Comparison of ENCODE assay signal across 10 cellular contexts in the genomic region with DNA sequence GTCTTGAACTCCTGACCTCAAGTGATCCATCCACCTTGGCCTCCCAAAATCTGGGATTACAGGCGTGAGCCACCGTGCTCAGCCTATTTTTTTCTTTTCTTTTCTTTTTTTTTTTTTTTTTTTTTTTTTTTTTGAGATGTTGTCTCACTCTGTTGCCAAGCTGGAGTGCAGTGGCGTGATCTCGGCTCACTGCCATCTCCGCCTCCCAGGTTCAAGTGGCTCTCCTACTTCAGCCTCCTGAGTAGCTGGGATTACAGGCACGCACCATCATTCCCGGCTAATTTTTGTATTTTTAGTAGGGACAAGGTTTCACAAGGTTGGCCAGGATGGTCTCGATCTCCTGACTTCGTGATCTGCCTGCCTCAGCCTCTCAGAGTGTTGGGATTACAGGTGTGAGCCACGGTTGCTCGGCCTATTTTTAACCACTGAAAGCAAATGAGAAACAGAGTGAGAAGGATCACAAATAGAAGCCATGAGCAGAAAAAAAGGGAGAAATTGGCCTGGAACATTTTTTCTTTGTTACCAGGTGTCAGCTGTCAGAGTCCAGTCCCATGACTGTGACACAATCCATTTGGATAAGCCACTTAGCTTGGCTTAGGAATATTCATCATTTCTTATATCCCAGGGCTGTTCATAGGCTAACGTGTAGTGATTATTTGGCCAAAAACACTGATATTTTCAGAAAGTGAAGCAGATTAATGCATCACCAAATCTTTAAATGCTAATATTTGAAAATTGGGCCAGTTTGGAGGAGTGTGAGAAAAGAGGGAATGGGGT. TPM values are rescaled to one million over a fixed set of nuclear protein-coding genes. Genes with fewer than 3 reads are reported as not detected.
A peak's percentile ranks its signal among the peaks of the same experiment; 100 is the strongest.
DNase-seq lines count a peak whose midpoint lies in the region; ATAC-seq and TF ChIP-seq lines count a peak whose summit lies in the region.
"Had no signal": no experiment of that assay in that cellular context is flagged by ENCODE, and none has a peak within 500 bp of the region (broad histone marks: within the 10 kb centered on the region; RNA-seq: fewer than 3 reads in every experiment).

No MANE protein-coding gene starts in this region.

- ATAC-seq in Right ventricle myocardium inferior (peak; percentile 52), upper lobe of right lung (no peak), HG03354 (IDR thresholded peaks at IDR 0.05; ENCODE audit: poor library complexity, severe bottlenecking, unreplicated experiment) (no peak)

- TF ChIP-seq EP300 in suprapubic skin (IDR thresholded peaks at IDR 0.05): no peak

- H3K27me3 ChIP-seq in upper lobe of right lung (no peaks in the 10 kb centered on the region), suprapubic skin (no peaks in the 10 kb centered on the region)
- H3K27me3 ChIP-seq: brain microvascular endothelial cell had no signal

- H3K4me3 ChIP-seq in upper lobe of right lung (no peak overlapping the region), suprapubic skin (no peak overlapping the region)

- H3K27ac Mint-ChIP-seq in brain (peak overlapping the region; percentile 58 to 90 (median 74)), immature natural killer cell (peak overlapping the region in 4 of 6 donors; percentile 66 to 90 (median 75))

- H3K36me3 Mint-ChIP-seq in brain: no peaks in the 10 kb centered on the region
- H3K36me3 Mint-ChIP-seq in immature natural killer cell: no peaks in the 10 kb centered on the region

- DNase-seq in Right ventricle myocardium inferior (ENCODE audit: missing footprints) (no peak), cardiac septum (ENCODE audit: low spot score) (no peak), immature natural killer cell (no peak), upper lobe of right lung (no peak), GM13977 (ENCODE audit: low spot score) (no peak), suprapubic skin (ENCODE audit: low spot score in 2 of 2) (no peak)
- DNase-seq: activated CD4-positive, alpha-beta T cell treated with anti-CD3 and anti-CD28 coated beads for 1 hour had no signal

- no peak for TF ChIP-seq POLR2A in suprapubic skin (IDR thresholded peaks at IDR 0.05)

- H3K27ac ChIP-seq in upper lobe of right lung (peak overlapping the region; percentile 7), suprapubic skin (no peak overlapping the region)
- H3K27ac ChIP-seq: brain microvascular endothelial cell had no signal

- intact Hi-C loops in Right ventricle myocardium inferior (cut with DNase I): loop anchor here (2.0 to 10.0 kb wide), 4 partner anchors 152 to 428 kb away; a partner anchor contains a TSS
- intact Hi-C loops in cardiac septum (cut with DNase I): loop anchor here (2.0 to 10.0 kb wide), 2 partner anchors 272 to 368 kb away; a partner anchor contains a TSS
- intact Hi-C loops in upper lobe of right lung (cut with DNase I): loop anchor here (10.0 kb wide), 1 partner anchor 198 kb away; no protein-coding TSS in a partner anchor

- H3K4me3 Mint-ChIP-seq in brain (peak overlapping the region in 3 of 5 experiments; percentile 35 to 48 (median 45)), immature natural killer cell (no peak overlapping the region)

- H3K4me1 Mint-ChIP-seq in brain (peaks cover 34% of the 10 kb centered on the region), immature natural killer cell (peaks cover 44 to 45% of the 10 kb centered on the region in 2 donors)

- in situ Hi-C loops in GM13977 (cut with MboI; ENCODE audit: low pct_unique_long_range_greater_than_20kb, low sequenced_read_pairs, unreplicated experiment): loop anchor here (5.0 to 25.0 kb wide), 3 partner anchors 198 to 750 kb away; no protein-coding TSS in a partner anchor

- H3K9me3 ChIP-seq in upper lobe of right lung (no peaks in the 10 kb centered on the region), suprapubic skin (no peaks in the 10 kb centered on the region)

- WGBS in suprapubic skin: 89% methylated on average over 12 of the region's 12 CpGs

- TF ChIP-seq CTCF in brain (conservative IDR thresholded peaks at IDR 0.05) (no peak), upper lobe of right lung (IDR thresholded peaks at IDR 0.05) (no peak), GM13977 (IDR thresholded peaks at IDR 0.05; ENCODE audit: extremely low read depth, insufficient read depth, missing control alignments) (no peak), suprapubic skin (IDR thresholded peaks at IDR 0.05) (no peak)

- H3K36me3 ChIP-seq in upper lobe of right lung (no peaks in the 10 kb centered on the region), suprapubic skin (no peaks in the 10 kb centered on the region)
- H3K36me3 ChIP-seq: brain microvascular endothelial cell had no signal

- H3K27me3 Mint-ChIP-seq in brain: peaks cover 5% of the 10 kb centered on the region
- peaks cover 0 to 8% (median 6%) of the 10 kb centered on the region in 3 donors for H3K27me3 Mint-ChIP-seq in immature natural killer cell (ENCODE audit: low read depth in 3 of 3)

- H3K9me3 Mint-ChIP-seq in brain (peaks cover 0 to 3% (median 0%) of the 10 kb centered on the region in 5 experiments), immature natural killer cell (no peaks in the 10 kb centered on the region)

- H3K4me1 ChIP-seq in upper lobe of right lung (peaks cover 18% of the 10 kb centered on the region), suprapubic skin (peaks cover 13% of the 10 kb centered on the region)

RNA-seq across cellular contexts. Expression of a gene that starts 7.9 kb away (rescaled TPM):
- total RNA-seq in Right ventricle myocardium inferior: 83.0 TPM
- total RNA-seq in cardiac septum: 42.7 TPM
- polyA plus RNA-seq in brain (ENCODE audit: insufficient read depth, low read depth, low replicate concordance): 50.4 TPM
- 100 to 1,000 TPM; 339 to 579 (median 435) TPM for polyA plus RNA-seq in immature natural killer cell
- 361 TPM for total RNA-seq in upper lobe of right lung
- 100 to 1,000 TPM; 510 to 768 (median 735) TPM for total RNA-seq in suprapubic skin

Comparison
In these comparisons a context has a peak if more than half of its experiments do, and no peak if none do; other contexts are left out.
1. H3K4me3 Mint-ChIP-seq: peak in brain (3 of 5); none in immature natural killer cell (0 of 5).